ENCODE assay signal across 9 cellular contexts in genomic region chr1:41359211-41360073, GRCh38. TPM values are rescaled to one million over a fixed set of nuclear protein-coding genes. Genes with fewer than 3 reads are reported as not detected.
DNase-seq lines count a peak whose midpoint lies in the region; ATAC-seq and TF ChIP-seq lines count a peak whose summit lies in the region.
"Had no signal": no experiment of that assay in that cellular context is flagged by ENCODE, and none has a peak within 500 bp of the region (broad histone marks: within the 10 kb centered on the region; RNA-seq: fewer than 3 reads in every experiment).

No MANE protein-coding gene starts in this region.

- peak overlapping the region; percentile 82 for H3K27ac Mint-ChIP-seq in endodermal cell
- peak overlapping the region; percentile 83 for H3K27ac Mint-ChIP-seq in neural progenitor cell
- H3K27ac Mint-ChIP-seq: activated naive CD4-positive, alpha-beta T cell treated with anti-CD3 and anti-CD28 coated beads, Interleukin-2, amount 10 ng/mL, durations not matched to agents 7 days and 5 days had no signal

- no peaks in the 10 kb centered on the region for H3K36me3 Mint-ChIP-seq in endodermal cell (ENCODE audit: low read depth)
- no peaks in the 10 kb centered on the region for H3K36me3 Mint-ChIP-seq in neural progenitor cell
- H3K36me3 Mint-ChIP-seq: activated naive CD4-positive, alpha-beta T cell treated with anti-CD3 and anti-CD28 coated beads, Interleukin-2, amount 10 ng/mL, durations not matched to agents 7 days and 5 days had no signal

- peak; percentile 67 for DNase-seq in endodermal cell
- peak; percentile 1 for DNase-seq in neural progenitor cell (ENCODE audit: low spot score)
- no peak for DNase-seq in prostate gland (ENCODE audit: low spot score)
- no peak for DNase-seq in NCI-H2227 (lab: John Stamatoyannopoulos, UW; ENCODE audit: unreplicated experiment)
- DNase-seq: activated naive CD4-positive, alpha-beta T cell treated with anti-CD3 and anti-CD28 coated beads, Interleukin-2, amount 10 ng/mL, durations not matched to agents 7 days and 5 days had no signal

- H3K36me3 ChIP-seq in BLaER1 (no peaks in the 10 kb centered on the region), HUES6 (ENCODE audit: control insufficient read depth, insufficient read depth, low read length) (no peaks in the 10 kb centered on the region), endodermal cell (ENCODE audit: control insufficient read depth, insufficient read depth, low read length) (no peaks in the 10 kb centered on the region), neural progenitor cell (no peaks in the 10 kb centered on the region), prostate gland (no peaks in the 10 kb centered on the region)

- no peak overlapping the region for H3K9ac ChIP-seq in BLaER1
- H3K9ac ChIP-seq in HUES6 (ENCODE audit: low read length): no peak overlapping the region
- no peak overlapping the region for H3K9ac ChIP-seq in endodermal cell (ENCODE audit: extremely low read depth, low read length, poor library complexity, severe bottlenecking)
- H3K9ac ChIP-seq in neural progenitor cell: no peak overlapping the region

- H3K27me3 Mint-ChIP-seq in endodermal cell (ENCODE audit: insufficient read depth) (peaks cover 56% of the 10 kb centered on the region), neural progenitor cell (ENCODE audit: insufficient read depth, low read depth) (peaks cover 33% of the 10 kb centered on the region)

- H3K4me3 ChIP-seq in BLaER1 (no peak overlapping the region), HUES6 (ENCODE audit: low read depth, low read length) (peak overlapping the region; percentile 13; the same call in 1 of the 2 replicates), endodermal cell (ENCODE audit: low read length) (no peak overlapping the region), neural progenitor cell (no peak overlapping the region), prostate gland (no peak overlapping the region)

- peaks cover 25% of the 10 kb centered on the region for H3F3A ChIP-seq in neural progenitor cell (ENCODE audit: low read depth)

- H3K4me3 Mint-ChIP-seq in endodermal cell (no peak overlapping the region), neural progenitor cell (peak overlapping the region; percentile 84)

- H3K4me2 ChIP-seq in BLaER1 (peak overlapping the region; percentile 81), neural progenitor cell (no peak overlapping the region)

- H3K4me1 Mint-ChIP-seq in endodermal cell (peaks cover 26% of the 10 kb centered on the region), neural progenitor cell (peaks cover 38% of the 10 kb centered on the region)
- H3K4me1 Mint-ChIP-seq: activated naive CD4-positive, alpha-beta T cell treated with anti-CD3 and anti-CD28 coated beads, Interleukin-2, amount 10 ng/mL, durations not matched to agents 7 days and 5 days had no signal

- peaks cover 24% of the 10 kb centered on the region for H3K27me3 ChIP-seq in BLaER1
- H3K27me3 ChIP-seq in HUES6 (ENCODE audit: control insufficient read depth, insufficient read depth, low read length): peaks cover 77% of the 10 kb centered on the region
- peaks cover 36% of the 10 kb centered on the region for H3K27me3 ChIP-seq in endodermal cell (ENCODE audit: control insufficient read depth, insufficient read depth, low read length, poor library complexity, severe bottlenecking)
- peaks cover 37% of the 10 kb centered on the region for H3K27me3 ChIP-seq in neural progenitor cell
- H3K27me3 ChIP-seq in prostate gland (replicated peaks; ENCODE audit: insufficient read depth): no peaks in the 10 kb centered on the region

- H3K27ac ChIP-seq in BLaER1 (0 out of 2 replicates have a peak overlapping the region, but pooled peaks have one; percentile 40), HUES6 (ENCODE audit: low read depth, low read length) (no peak overlapping the region), endodermal cell (ENCODE audit: low read depth, low read length) (no peak overlapping the region), neural progenitor cell (no peak overlapping the region), prostate gland (peak overlapping the region in 1 of 2 donors; percentile 1)

- WGBS in endodermal cell (ENCODE audit: insufficient coverage in 1 of 2, insufficient read length in 1 of 2), 2 experiments: 87 to 88% methylated on average over 3 to 10 of the region's 10 CpGs
- WGBS in prostate gland: 80% methylated on average over 9 of the region's 10 CpGs

- H4K20me1 ChIP-seq in BLaER1: peaks cover 14% of the 10 kb centered on the region; the same call in 1 of the 2 replicates
- H4K20me1 ChIP-seq in neural progenitor cell (ENCODE audit: low read depth): peaks cover 17% of the 10 kb centered on the region

- no peak for TF ChIP-seq CTCF in endodermal cell (conservative IDR thresholded peaks at IDR 0.05)
- no peak for TF ChIP-seq CTCF in neural progenitor cell (IDR thresholded peaks at IDR 0.05)
- no peak for TF ChIP-seq CTCF in prostate gland (IDR thresholded peaks at IDR 0.05)

- no peak overlapping the region for H2AFZ ChIP-seq in neural progenitor cell (replicated peaks)

- TF ChIP-seq POLR2A in prostate gland (IDR thresholded peaks at IDR 0.05): no peak

- no peaks in the 10 kb centered on the region for H3K79me2 ChIP-seq in neural progenitor cell (ENCODE audit: low read depth)

- H3K9me3 Mint-ChIP-seq in endodermal cell (no peaks in the 10 kb centered on the region), neural progenitor cell (no peaks in the 10 kb centered on the region)
- H3K9me3 Mint-ChIP-seq: activated naive CD4-positive, alpha-beta T cell treated with anti-CD3 and anti-CD28 coated beads, Interleukin-2, amount 10 ng/mL, durations not matched to agents 7 days and 5 days had no signal

- no peak for ATAC-seq in GM18502 (IDR thresholded peaks at IDR 0.05; ENCODE audit: poor library complexity, unreplicated experiment)
- ATAC-seq in GM21529 (IDR thresholded peaks at IDR 0.05; ENCODE audit: unreplicated experiment): no peak

- H3K9me3 ChIP-seq in BLaER1: no peaks in the 10 kb centered on the region
- no peaks in the 10 kb centered on the region for H3K9me3 ChIP-seq in HUES6 (ENCODE audit: control insufficient read depth, insufficient read depth, low read depth, low read length)
- no peaks in the 10 kb centered on the region for H3K9me3 ChIP-seq in endodermal cell (ENCODE audit: control insufficient read depth, low read length)
- H3K9me3 ChIP-seq in neural progenitor cell (ENCODE audit: low read depth): no peaks in the 10 kb centered on the region
- H3K9me3 ChIP-seq in prostate gland: no peaks in the 10 kb centered on the region

- intact Hi-C loops in prostate gland (cut with DNase I): loop anchor here (5.0 kb wide), 1 partner anchor 58 kb away; no protein-coding TSS in a partner anchor

- peaks cover 71% of the 10 kb centered on the region for H3K4me1 ChIP-seq in BLaER1
- peaks cover 47% of the 10 kb centered on the region for H3K4me1 ChIP-seq in HUES6 (ENCODE audit: control insufficient read depth, insufficient read depth, low read length)
- H3K4me1 ChIP-seq in endodermal cell (ENCODE audit: control insufficient read depth, insufficient read depth, low read length): peaks cover 5% of the 10 kb centered on the region
- H3K4me1 ChIP-seq in neural progenitor cell: peaks cover 36% of the 10 kb centered on the region
- peaks cover 8% of the 10 kb centered on the region for H3K4me1 ChIP-seq in prostate gland (replicated peaks)

RNA-seq across cellular contexts. Expression of gene FOXO6, which starts 1.8 kb away (rescaled TPM):
- total RNA-seq in endodermal cell (1 to 10 TPM; 1.7 to 1.8 TPM), neural progenitor cell (ENCODE audit: low replicate concordance) (2.1 TPM in 1 of 2 replicates, not detected in the other), prostate gland (1 to 10 TPM; 3.3 to 5.0 TPM)
- 2.9 TPM for polyA plus RNA-seq in endodermal cell (2013, experiment 1 of 2)
- 2.8 TPM for polyA plus RNA-seq in endodermal cell (2013, experiment 2 of 2)

Comparison
In these comparisons a context has a peak if more than half of its experiments do, and no peak if none do; other contexts are left out.
1. DNase-seq: peak in endodermal cell (single experiment) and neural progenitor cell (single experiment); none in prostate gland (single experiment) and NCI-H2227 (single experiment).